In genomic region chr15:74395319-74396145, GRCh38 we compare ENCODE assay signal across 11 cellular contexts. TPM values are rescaled to one million over a fixed set of nuclear protein-coding genes. Genes with fewer than 3 reads are reported as not detected.
DNase-seq lines count a peak whose midpoint lies in the region; ATAC-seq, FAIRE-seq and TF ChIP-seq lines count a peak whose summit lies in the region.
"Had no signal": no experiment of that assay in that cellular context is flagged by ENCODE, and none has a peak within 500 bp of the region (broad histone marks: within the 10 kb centered on the region; RNA-seq: fewer than 3 reads in every experiment).

No MANE protein-coding gene starts in this region.

- H3K27ac Mint-ChIP-seq in activated T-helper 17 cell treated with anti-CD3 and anti-CD28 coated beads, Interleukin-2, amount 50 U/mL, for 72 hours = peak overlapping the region; percentile 86
- peak overlapping the region; percentile 96 to 100 (median 100) for H3K27ac Mint-ChIP-seq in naive B cell

- peak overlapping the region; percentile 67 for H3K4me3 Mint-ChIP-seq in activated T-helper 17 cell treated with anti-CD3 and anti-CD28 coated beads, Interleukin-2, amount 50 U/mL, for 72 hours
- H3K4me3 Mint-ChIP-seq in naive B cell = peak overlapping the region in 4 of 8 donors; percentile 45 to 65 (median 62)
- H3K4me3 Mint-ChIP-seq: CD8-positive, alpha-beta T cell had no signal

- no peak overlapping the region for H3K4me3 ChIP-seq in BLaER1 treated with 17β-estradiol and CSF1 and Interleukin-3, amounts not matched to agents 10 nM and 100 nM

- no peaks in the 10 kb centered on the region for H3K27me3 ChIP-seq in BLaER1 treated with 17β-estradiol and CSF1 and Interleukin-3, amounts not matched to agents 10 nM and 100 nM

- no peaks in the 10 kb centered on the region for H4K20me1 ChIP-seq in BLaER1 treated with 17β-estradiol and CSF1 and Interleukin-3, amounts not matched to agents 10 nM and 100 nM

- DNase-seq in GM12891 (ENCODE audit: insufficient read length, low spot score) = no peak
- DNase-seq in naive B cell = no peak
- DNase-seq in left lobe of liver (ENCODE audit: low spot score) = no peak
- no peak for DNase-seq in left colon
- DNase-seq in NCI-H1092 (lab: John Stamatoyannopoulos, UW) = no peak
- DNase-seq: GF-D8, NCI-H2227 treated with DMSO at 0.1 percent for 48 hours had no signal

- H3K36me3 Mint-ChIP-seq in activated T-helper 17 cell treated with anti-CD3 and anti-CD28 coated beads, Interleukin-2, amount 50 U/mL, for 72 hours (ENCODE audit: low read depth) = no peaks in the 10 kb centered on the region
- no peaks in the 10 kb centered on the region for H3K36me3 Mint-ChIP-seq in naive B cell
- H3K36me3 Mint-ChIP-seq: CD8-positive, alpha-beta T cell; naive thymus-derived CD4-positive, alpha-beta T cell had no signal

- intact Hi-C loops in left colon (cut with DNase I, micrococcal nuclease) = no loop called here

- peak; percentile 13 for FAIRE-seq in GM12891 (lab: Jason Lieb, UNC)

- no peak for TF ChIP-seq POLR2A in GM12891 (IDR thresholded peaks at IDR 0.05; ENCODE audit: low read depth, low read length)

- H3K9me3 Mint-ChIP-seq in activated T-helper 17 cell treated with anti-CD3 and anti-CD28 coated beads, Interleukin-2, amount 50 U/mL, for 72 hours = no peaks in the 10 kb centered on the region
- no peaks in the 10 kb centered on the region for H3K9me3 Mint-ChIP-seq in naive B cell
- H3K9me3 Mint-ChIP-seq: CD8-positive, alpha-beta T cell; naive thymus-derived CD4-positive, alpha-beta T cell had no signal

- no peaks in the 10 kb centered on the region for H3K9me3 ChIP-seq in BLaER1 treated with 17β-estradiol and CSF1 and Interleukin-3, amounts not matched to agents 10 nM and 100 nM (replicated peaks in 1 of 11)

- no peak for ATAC-seq in activated T-helper 17 cell treated with anti-CD3 and anti-CD28 coated beads, Interleukin-2, amount 50 U/mL, for 72 hours (replicated peaks)
- ATAC-seq in naive B cell (ENCODE audit: low read depth in 2 of 2) (no peak), left lobe of liver (no peak), left colon (no peak)

- H3K4me1 Mint-ChIP-seq in activated T-helper 17 cell treated with anti-CD3 and anti-CD28 coated beads, Interleukin-2, amount 50 U/mL, for 72 hours = peaks cover 53% of the 10 kb centered on the region
- H3K4me1 Mint-ChIP-seq in naive B cell = peaks cover 87 to 94% (median 93%) of the 10 kb centered on the region in 3 donors

- H3K4me1 ChIP-seq in BLaER1 treated with 17β-estradiol and CSF1 and Interleukin-3, amounts not matched to agents 10 nM and 100 nM = peaks cover 73 to 89% (median 82%) of the 10 kb centered on the region in 10 experiments

- H3K27me3 Mint-ChIP-seq in activated T-helper 17 cell treated with anti-CD3 and anti-CD28 coated beads, Interleukin-2, amount 50 U/mL, for 72 hours = no peaks in the 10 kb centered on the region
- H3K27me3 Mint-ChIP-seq in naive B cell = no peaks in the 10 kb centered on the region
- H3K27me3 Mint-ChIP-seq: naive thymus-derived CD4-positive, alpha-beta T cell had no signal

- peak overlapping the region in 7 of 11 experiments; percentile 84 to 95 (median 87); a peak in 14 of 22 replicates for H3K27ac ChIP-seq in BLaER1 treated with 17β-estradiol and CSF1 and Interleukin-3, amounts not matched to agents 10 nM and 100 nM

- H3K36me3 ChIP-seq in BLaER1 treated with 17β-estradiol and CSF1 and Interleukin-3, amounts not matched to agents 10 nM and 100 nM = no peaks in the 10 kb centered on the region

- peak overlapping the region in 4 of 11 experiments; percentile 50 to 68 (median 56); a peak in 8 of 22 replicates for H3K9ac ChIP-seq in BLaER1 treated with 17β-estradiol and CSF1 and Interleukin-3, amounts not matched to agents 10 nM and 100 nM

- peak overlapping the region; percentile 73 to 99 (median 98); a peak in 19 of 22 replicates for H3K4me2 ChIP-seq in BLaER1 treated with 17β-estradiol and CSF1 and Interleukin-3, amounts not matched to agents 10 nM and 100 nM

TF ChIP-seq in GM12891, 5 proteins besides CTCF, POLR2A, EP300 and RAD21:
- TF ChIP-seq SPI1 (IDR thresholded peaks at IDR 0.05; ENCODE audit: low read depth, low read length) (no peak), POLR2AphosphoS5 (IDR thresholded peaks at IDR 0.05; ENCODE audit: low read depth, low read length) (no peak), PAX5 (IDR thresholded peaks at IDR 0.05; ENCODE audit: insufficient read depth, low read length, severe bottlenecking) (no peak), POU2F2 (IDR thresholded peaks at IDR 0.05; ENCODE audit: low read depth, low read length) (no peak), TAF1 (IDR thresholded peaks at IDR 0.05; ENCODE audit: low read depth, low read length) (no peak)

RNA-seq across cellular contexts. Expression of gene CYP11A1, which starts 28.1 kb away (rescaled TPM):
- 0.54 TPM for polyA plus RNA-seq in GM12891 (2012; ENCODE audit: low read depth, missing spikeins)
- not detected for total RNA-seq in activated T-helper 17 cell treated with anti-CD3 and anti-CD28 coated beads, Interleukin-2, amount 50 U/mL, for 72 hours
- polyA plus RNA-seq in naive B cell (ENCODE audit: low read depth in 6 of 6) = not detected
- total RNA-seq in left lobe of liver = 3.0 TPM
- total RNA-seq in left colon = under 1 TPM in 1 of 2 donors, not detected in 1; 0.31 TPM
- total RNA-seq: CD8-positive, alpha-beta T cell had no signal
- polyA plus RNA-seq: naive thymus-derived CD4-positive, alpha-beta T cell had no signal

RNA-seq across cellular contexts. Expression of gene SEMA7A, which starts 38.2 kb away (rescaled TPM):
- polyA plus RNA-seq in GM12891 (2012; ENCODE audit: low read depth, missing spikeins) = 51.0 TPM
- 10 to 100 TPM; 11.7 to 44.9 TPM for total RNA-seq in activated T-helper 17 cell treated with anti-CD3 and anti-CD28 coated beads, Interleukin-2, amount 50 U/mL, for 72 hours
- polyA plus RNA-seq in naive B cell (ENCODE audit: low read depth in 6 of 6) = 1 to 10 TPM in 2 of 6 donors, under 1 TPM in 3, not detected in 1; 0.10 to 1.5 (median 0.62) TPM
- total RNA-seq in left lobe of liver = 0.53 TPM
- 1 to 10 TPM in 1 of 2 donors, under 1 TPM in 1; 0.79 to 1.7 TPM for total RNA-seq in left colon
- polyA plus RNA-seq: naive thymus-derived CD4-positive, alpha-beta T cell had no signal
